Comparison of ENCODE assay signal across 11 cellular contexts in the genomic region with DNA sequence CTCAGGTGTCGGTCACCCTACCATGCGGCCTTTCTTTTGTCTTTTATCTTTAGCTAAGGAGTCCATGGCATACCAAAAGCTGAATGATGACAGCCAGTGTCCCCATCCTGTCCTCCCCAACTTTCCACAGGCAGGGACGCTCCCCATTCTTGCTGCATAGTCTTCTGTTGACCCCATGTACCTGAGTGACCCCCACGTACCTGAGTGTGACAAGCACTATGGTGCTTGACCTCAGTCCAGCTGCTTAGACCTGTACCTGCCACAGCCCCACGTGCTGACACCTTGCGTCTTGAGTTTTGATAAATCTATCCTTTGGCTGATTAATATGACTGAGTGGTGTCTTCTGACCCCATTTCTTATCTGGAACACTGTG. TPM values are rescaled to one million over a fixed set of nuclear protein-coding genes. Genes with fewer than 3 reads are reported as not detected.
DNase-seq lines count a peak whose midpoint lies in the region; ATAC-seq, FAIRE-seq and TF ChIP-seq lines count a peak whose summit lies in the region.
"Had no signal": no experiment of that assay in that cellular context is flagged by ENCODE, and none has a peak within 500 bp of the region (broad histone marks: within the 10 kb centered on the region; RNA-seq: fewer than 3 reads in every experiment).

No MANE protein-coding gene starts in this region.

- ATAC-seq in HepG2 (no peak), GM19023 (IDR thresholded peaks at IDR 0.05; ENCODE audit: unreplicated experiment) (no peak)

- H3K36me3 ChIP-seq in HEK293 (ENCODE audit: control insufficient read depth in 2 of 2, insufficient read depth in 1 of 2, low read length in 2 of 2) (peaks cover 0 to 40% of the 10 kb centered on the region in 2 experiments; a peak in 1 of 3 replicates), ascending aorta (peaks cover 0 to 9% of the 10 kb centered on the region in 2 donors), HepG2 (replicated peaks in 1 of 2; ENCODE audit: control insufficient read depth in 1 of 2, insufficient read depth in 2 of 2, low read length in 2 of 2) (peaks cover 3 to 6% of the 10 kb centered on the region in 2 experiments; a peak in 4 of 5 replicates), suprapubic skin (no peaks in the 10 kb centered on the region)

- no peak overlapping the region for H3K9ac ChIP-seq in HepG2 (ENCODE audit: insufficient read depth, low read depth, low read length)
- H3K9ac ChIP-seq: KMS-11 had no signal

- POLR2A ChIA-PET in HEK293 (lab: Yijun Ruan, JAX) (interaction anchor here (1.7 kb wide), 1 partner anchor 24 kb away, joined by 6 read pairs; no protein-coding TSS in a partner anchor), HepG2 (lab: Yijun Ruan, JAX) (no interaction called here)

- DNase-seq in ascending aorta (ENCODE audit: low spot score in 2 of 2) (no peak), HepG2 (ENCODE audit: low spot score) (no peak), suprapubic skin (ENCODE audit: low spot score in 2 of 2) (no peak), SHP77 (lab: John Stamatoyannopoulos, UW) (no peak), GM12892 (ENCODE audit: insufficient read length) (no peak), occipital lobe (lab: John Stamatoyannopoulos, UW) (no peak)
- DNase-seq: NCI-H2227 treated with DMSO at 0.1 percent for 48 hours had no signal

- in situ Hi-C loops in HepG2 (cut with HindIII; ENCODE audit: extremely low pct_ligation_motif_present, low pct_unique_long_range_greater_than_20kb) = no loop called here

- H4K20me1 ChIP-seq in HepG2 (ENCODE audit: insufficient read depth, low read length) = peaks cover 46% of the 10 kb centered on the region

- BruUV-seq in HepG2 (replicated peaks; lab: Mats Ljungman, UMichigan) = no TSS peak

- no peak for TF ChIP-seq EP300 in HepG2 (IDR thresholded peaks at IDR 0.05; ENCODE audit: low read depth in 2 of 2, low read length in 2 of 2)
- no peak for TF ChIP-seq EP300 in HepG2 (CRISPR knock-in tag; IDR thresholded peaks at IDR 0.05; ENCODE audit: borderline replicate concordance)
- no peak for TF ChIP-seq EP300 in suprapubic skin (IDR thresholded peaks at IDR 0.05)

- H3K27me3 ChIP-seq in ascending aorta = no peaks in the 10 kb centered on the region
- no peaks in the 10 kb centered on the region for H3K27me3 ChIP-seq in HepG2 (ENCODE audit: control insufficient read depth in 1 of 2, insufficient read depth in 2 of 2, low read length in 2 of 2)
- no peaks in the 10 kb centered on the region for H3K27me3 ChIP-seq in suprapubic skin

- CTCF ChIA-PET in HEK293 (lab: Yijun Ruan, JAX) = no interaction called here
- CTCF ChIA-PET in HepG2 (lab: Yijun Ruan, JAX; ENCODE audit: low intra/inter-chr PET ratio, low total read pairs) = no interaction called here

- TF ChIP-seq POLR2A in HepG2 (IDR thresholded peaks at IDR 0.05; ENCODE audit: insufficient read depth in 1 of 2, low read depth in 2 of 2, low read length in 2 of 2) (no peak), suprapubic skin (IDR thresholded peaks at IDR 0.05) (no peak), GM12892 (IDR thresholded peaks at IDR 0.05; ENCODE audit: low read depth, low read length) (no peak)

- H3K79me2 ChIP-seq in HepG2 (ENCODE audit: insufficient read depth, low read length) = peaks cover 100% of the 10 kb centered on the region

- H3K4me3 ChIP-seq in HEK293 (ENCODE audit: low read depth, low read length) = no peak overlapping the region
- no peak overlapping the region for H3K4me3 ChIP-seq in ascending aorta
- H3K4me3 ChIP-seq in HepG2 (replicated peaks in 1 of 3; ENCODE audit: insufficient read depth in 1 of 3, low read depth in 2 of 3, low read length in 3 of 3) = no peak overlapping the region
- H3K4me3 ChIP-seq in suprapubic skin = no peak overlapping the region

- TF ChIP-seq RAD21 in HepG2 (CRISPR knock-in tag; IDR thresholded peaks at IDR 0.05) = no peak

- FAIRE-seq in HepG2 (lab: Jason Lieb, UNC) = no peak
- no peak for FAIRE-seq in GM12892 (lab: Jason Lieb, UNC)
- FAIRE-seq: colon had no signal

- H3K9me3 ChIP-seq in HEK293 (ENCODE audit: control insufficient read depth, insufficient read depth, low read depth, low read length) (no peaks in the 10 kb centered on the region), ascending aorta (peaks cover 0 to 8% of the 10 kb centered on the region in 2 donors), HepG2 (ENCODE audit: low read length) (no peaks in the 10 kb centered on the region), suprapubic skin (no peaks in the 10 kb centered on the region)

- TF ChIP-seq CTCF in HEK293 (tag by site-specific recombination; IDR thresholded peaks at IDR 0.05) (no peak), ascending aorta (IDR thresholded peaks at IDR 0.05) (no peak), HepG2 (CRISPR knock-in tag; IDR thresholded peaks at IDR 0.05) (no peak), suprapubic skin (IDR thresholded peaks at IDR 0.05) (no peak)

- intact Hi-C loops in ascending aorta (cut with DNase I) (no loop called here), HepG2 (cut with micrococcal nuclease; ENCODE audit: unreplicated experiment) (no loop called here)

- WGBS in HepG2 (ENCODE audit: low lambda C conversion rate) = 100% methylated on average over 6 of the region's 6 CpGs
- WGBS in suprapubic skin = 90% methylated on average over 6 of the region's 6 CpGs

- H3K4me2 ChIP-seq in HepG2 (ENCODE audit: low read depth, low read length) = no peak overlapping the region; the same call in 1 of the 2 replicates
- H3K4me2 ChIP-seq: KMS-11 had no signal

- H3K4me1 ChIP-seq in HEK293 (ENCODE audit: control insufficient read depth, insufficient read depth, low read length) (peaks cover 13% of the 10 kb centered on the region), ascending aorta (peaks cover 21 to 80% of the 10 kb centered on the region in 2 donors), HepG2 (ENCODE audit: insufficient read depth, low read length) (peaks cover 82% of the 10 kb centered on the region), suprapubic skin (peaks cover 93% of the 10 kb centered on the region)

- no peak overlapping the region for H3K27ac ChIP-seq in HEK293 (ENCODE audit: extremely low read depth, low read depth, low read length)
- peak overlapping the region; percentile 83 to 89 for H3K27ac ChIP-seq in ascending aorta
- peak overlapping the region; percentile 51 for H3K27ac ChIP-seq in HepG2 (ENCODE audit: extremely low read length, insufficient read depth, low read length)
- peak overlapping the region; percentile 83 for H3K27ac ChIP-seq in suprapubic skin
- H3K27ac ChIP-seq: KMS-11 had no signal

- no peak overlapping the region for H2AFZ ChIP-seq in HepG2 (ENCODE audit: low read length)

TF ChIP-seq in HEK293, 187 proteins besides CTCF, POLR2A, EP300 and RAD21:
- peak; percentile 63; the same call in 1 of the 2 replicates for TF ChIP-seq ZNF792 (tag by site-specific recombination; IDR thresholded peaks at IDR 0.05)
- TF ChIP-seq ZNF133 (tag by site-specific recombination; IDR thresholded peaks at IDR 0.05) = no peak
- 0 out of 2 replicates have a peak, but pooled peaks have one; percentile 15 for TF ChIP-seq ZNF404 (tag by site-specific recombination; IDR thresholded peaks at IDR 0.05)
TF ChIP-seq in HEK293: peak in this region for 2.

TF ChIP-seq in HepG2, 621 proteins besides CTCF, POLR2A, EP300 and RAD21:
- TF ChIP-seq NR2F1 (CRISPR knock-in tag; IDR thresholded peaks at IDR 0.05) (no peak), ZNF24 (IDR thresholded peaks at IDR 0.05) (no peak), SOX6 (IDR thresholded peaks at IDR 0.05) (no peak), SOX6 (CRISPR knock-in tag; IDR thresholded peaks at IDR 0.05) (0 out of 2 replicates have a peak, but pooled peaks have one; percentile 11), FOXM1 (CRISPR knock-in tag; IDR thresholded peaks at IDR 0.05) (no peak), MED8 (CRISPR knock-in tag; IDR thresholded peaks at IDR 0.05; ENCODE audit: insufficient replicate concordance) (no peak), ZNF674 (CRISPR knock-in tag; IDR thresholded peaks at IDR 0.05; ENCODE audit: low read depth) (no peak), ZNF737 (CRISPR knock-in tag; IDR thresholded peaks at IDR 0.05; ENCODE audit: borderline replicate concordance) (no peak)

RNA-seq across cellular contexts. Expression of a gene that starts 26.9 kb away (rescaled TPM):
- 139 TPM for total RNA-seq in ascending aorta
- total RNA-seq in HepG2 (2016; rRNA removed; fragmentation: Illumina TruSeq; extraction: Trizol) = 6.9 and 9.6 TPM in 2 replicates
- total RNA-seq in HepG2 (2016; cell fraction: cytosol; rRNA removed; fragmentation: Illumina TruSeq; extraction: Trizol; ENCODE audit: low read depth) = 3.4 and 6.3 TPM in 2 replicates
- 7.7 and 7.9 TPM in 2 replicates for total RNA-seq in HepG2 (2016; cell fraction: insoluble cytoplasmic fraction; rRNA removed; fragmentation: Illumina TruSeq; extraction: Trizol)
- total RNA-seq in HepG2 (2016; cell fraction: membrane; rRNA removed; fragmentation: Illumina TruSeq; extraction: Trizol) = 4.6 and 5.7 TPM in 2 replicates
- 10.6 and 12.2 TPM in 2 replicates for total RNA-seq in HepG2 (2016; cell fraction: nucleus; rRNA removed; fragmentation: Illumina TruSeq; extraction: Trizol)
- 4.7 and 5.9 TPM in 2 replicates for polyA plus RNA-seq in HepG2 (2011; rRNA removed)
- polyA plus RNA-seq in HepG2 (2011; cell fraction: cytosol; rRNA removed) = 3.8 and 4.2 TPM in 2 replicates
- 20.3 and 21.2 TPM in 2 replicates for polyA plus RNA-seq in HepG2 (2011; cell fraction: nucleus; rRNA removed)
- polyA plus RNA-seq in HepG2 (2012) = 10.1 and 12.3 TPM in 2 replicates
- polyA plus RNA-seq in HepG2 (2016; cell fraction: cytosol; fragmentation: Illumina TruSeq; extraction: Trizol; ENCODE audit: low read depth) = 0.60 and 0.83 TPM in 2 replicates
- 16.7 and 23.3 TPM in 2 replicates for polyA plus RNA-seq in HepG2 (2016; cell fraction: insoluble cytoplasmic fraction; fragmentation: Illumina TruSeq; extraction: Trizol; ENCODE audit: low read depth)
- 3.7 and 4.4 TPM in 2 replicates for polyA plus RNA-seq in HepG2 (2016; cell fraction: membrane; fragmentation: Illumina TruSeq; extraction: Trizol; ENCODE audit: low read depth)
- 33.8 and 34.3 TPM in 2 replicates for polyA plus RNA-seq in HepG2 (2016; cell fraction: nucleus; fragmentation: Illumina TruSeq; extraction: Trizol; ENCODE audit: insufficient read depth, low read depth)
- polyA minus RNA-seq in HepG2 (2011; rRNA and poly(A)+ RNA removed; ENCODE audit: low replicate concordance) = 4.4 and 14.7 TPM in 2 replicates
- 16.7 and 22.2 TPM in 2 replicates for polyA minus RNA-seq in HepG2 (2011; cell fraction: cytosol; rRNA and poly(A)+ RNA removed)
- polyA minus RNA-seq in HepG2 (2011; cell fraction: nucleus; rRNA and poly(A)+ RNA removed) = 10.9 and 12.1 TPM in 2 replicates
- total RNA-seq in suprapubic skin = 10 to 100 TPM; 51.8 to 91.2 (median 68.1) TPM
- 2.0 TPM for polyA plus RNA-seq in GM12892 (2012; ENCODE audit: missing spikeins)
- 19.3 TPM for total RNA-seq in occipital lobe
